14 cellular contexts compared by ENCODE assay signal in the genomic region with DNA sequence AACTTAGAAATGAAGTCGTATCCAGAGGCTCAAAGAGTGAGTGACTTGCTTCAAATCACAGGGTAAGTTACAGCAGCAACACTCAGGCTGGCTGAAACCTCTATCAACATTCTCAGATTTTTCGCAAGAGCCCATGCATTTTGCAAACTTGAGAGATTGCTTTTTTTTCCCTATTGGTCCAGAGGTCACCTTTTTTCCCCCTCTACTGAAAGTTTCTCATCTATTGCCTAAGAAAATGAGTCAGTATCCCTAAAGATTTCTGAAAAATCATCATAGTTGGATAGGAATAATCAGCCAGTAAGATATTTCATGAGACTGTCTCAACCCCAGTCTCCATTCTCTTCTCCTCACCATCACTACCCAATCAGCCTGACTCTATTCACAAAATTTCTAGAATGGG.
A peak's percentile ranks its signal among the peaks of the same experiment; 100 is the strongest.
DNase-seq lines count a peak whose midpoint lies in the region; ATAC-seq, FAIRE-seq and TF ChIP-seq lines count a peak whose summit lies in the region.
"Had no signal": no experiment of that assay in that cellular context is flagged by ENCODE, and none has a peak within 500 bp of the region (broad histone marks: within the 10 kb centered on the region; RNA-seq: fewer than 3 reads in every experiment).

No MANE protein-coding gene starts in this region.

- H3K36me3 ChIP-seq in osteoblast (ENCODE audit: insufficient read depth, low read length): no peaks in the 10 kb centered on the region
- no peaks in the 10 kb centered on the region for H3K36me3 ChIP-seq in Peyer's patch
- H3K36me3 ChIP-seq: stomach had no signal

- no peaks in the 10 kb centered on the region for H4K20me1 ChIP-seq in osteoblast (ENCODE audit: insufficient read depth, low read length)

- TF ChIP-seq CTCF in AG09319 (IDR thresholded peaks at IDR 0.05; ENCODE audit: low read depth, low read length) (no peak), fibroblast of pulmonary artery (IDR thresholded peaks at IDR 0.05; ENCODE audit: low read length, missing control alignments) (no peak), osteoblast (IDR thresholded peaks at IDR 0.05; ENCODE audit: extremely low read depth, low read depth, low read length) (no peak), Peyer's patch (IDR thresholded peaks at IDR 0.05) (no peak)

- H3K27me3 ChIP-seq in osteoblast (ENCODE audit: insufficient read depth, low read length) (no peaks in the 10 kb centered on the region), Peyer's patch (no peaks in the 10 kb centered on the region)
- H3K27me3 ChIP-seq: stomach had no signal

- no peak for TF ChIP-seq POLR2A in Peyer's patch (IDR thresholded peaks at IDR 0.05)

- H3K4me2 ChIP-seq in osteoblast (ENCODE audit: insufficient read depth, low read length): peak overlapping the region; percentile 66

- H3K79me2 ChIP-seq in osteoblast (ENCODE audit: insufficient read depth, low read length): peaks cover 13% of the 10 kb centered on the region

- H2AFZ ChIP-seq in osteoblast (ENCODE audit: low read length): no peak overlapping the region

- H3K27ac ChIP-seq in osteoblast (ENCODE audit: low read depth, low read length) (peak overlapping the region; percentile 97), Peyer's patch (no peak overlapping the region)

- H3K4me1 ChIP-seq in osteoblast (ENCODE audit: insufficient read depth, low read length): peaks cover 51% of the 10 kb centered on the region
- H3K4me1 ChIP-seq in Peyer's patch: peaks cover 0 to 7% (median 0%) of the 10 kb centered on the region in 4 donors

- no peak for ATAC-seq in GM19467 (IDR thresholded peaks at IDR 0.05; ENCODE audit: unreplicated experiment)

- DNase-seq in AG09319 (ENCODE audit: extremely low read depth, low read depth): peak; percentile 67
- peak; percentile 63 for DNase-seq in HS-5 (ENCODE audit: low read depth)
- peak; percentile 88 for DNase-seq in fibroblast of pulmonary artery (ENCODE audit: low read depth)
- no peak for DNase-seq in osteoblast (ENCODE audit: insufficient read length, low spot score, missing footprints)
- no peak for DNase-seq in NCI-H1105 treated with DMSO at 0.1 percent for 48 hours (lab: John Stamatoyannopoulos, UW)
- no peak for DNase-seq in RCC 7860 (ENCODE audit: low spot score)
- DNase-seq in Peyer's patch: no peak
- DNase-seq: anterior cingulate cortex; NCI-H1048; NK-92 treated with Interleukin-12 subunit alpha and Interleukin-12 subunit beta, amount 100 ng/mL, for 24 hours; stomach had no signal

- H3K9me3 ChIP-seq in osteoblast (ENCODE audit: low read depth, low read length): no peaks in the 10 kb centered on the region
- H3K9me3 ChIP-seq in Peyer's patch: no peaks in the 10 kb centered on the region
- H3K9me3 ChIP-seq: stomach had no signal

- H3K4me3 ChIP-seq in fibroblast of pulmonary artery (replicated peaks; ENCODE audit: low read depth, low read length): no peak overlapping the region
- peak overlapping the region; percentile 39 for H3K4me3 ChIP-seq in osteoblast (ENCODE audit: insufficient read depth, low read length)
- no peak overlapping the region for H3K4me3 ChIP-seq in Peyer's patch
- H3K4me3 ChIP-seq: stomach had no signal

- no peak for FAIRE-seq in RCC 7860 (lab: Jason Lieb, UNC)
- FAIRE-seq: GM12891, keratinocyte had no signal

Comparison
In these comparisons a context has a peak if more than half of its experiments do, and no peak if none do; other contexts are left out.
1. DNase-seq: peak in AG09319 (single experiment), HS-5 (single experiment) and fibroblast of pulmonary artery (single experiment); none in osteoblast (single experiment), NCI-H1105 treated with DMSO at 0.1 percent for 48 hours (single experiment), RCC 7860 (single experiment) and Peyer's patch (0 of 3).